In genomic region chr7:84248843-84249242, GRCh38 we compare ENCODE assay signal across 18 cellular contexts. TPM values are rescaled to one million over a fixed set of nuclear protein-coding genes. Genes with fewer than 3 reads are reported as not detected.
DNase-seq lines count a peak whose midpoint lies in the region; ATAC-seq, FAIRE-seq and TF ChIP-seq lines count a peak whose summit lies in the region.
"Had no signal": no experiment of that assay in that cellular context is flagged by ENCODE, and none has a peak within 500 bp of the region (broad histone marks: within the 10 kb centered on the region; RNA-seq: fewer than 3 reads in every experiment).

No MANE protein-coding gene starts in this region.

- H3K4me1 ChIP-seq in IMR-90 (ENCODE audit: control insufficient read depth, insufficient read depth, low read length), result peaks cover 8% of the 10 kb centered on the region
- peaks cover 0 to 9% (median 6%) of the 10 kb centered on the region in 4 experiments; a peak in 4 of 7 replicates for H3K4me1 ChIP-seq in H1 (replicated peaks in 1 of 4; ENCODE audit: control insufficient read depth in 3 of 4, insufficient read depth in 4 of 4, low read length in 3 of 4)
- peaks cover 27% of the 10 kb centered on the region for H3K4me1 ChIP-seq in neural progenitor cell

- H3K14ac ChIP-seq in IMR-90 (replicated peaks; ENCODE audit: low read depth, low read length) (peak overlapping the region; percentile 30; the same call in 1 of the 2 replicates), H1 (ENCODE audit: insufficient read length) (no peak overlapping the region)

- H2AFZ ChIP-seq in IMR-90 (replicated peaks; ENCODE audit: low read length, poor library complexity) (no peak overlapping the region), H1 (ENCODE audit: low read length) (peak overlapping the region; percentile 93), neural progenitor cell (replicated peaks) (peak overlapping the region; percentile 75)

- H4K20me1 ChIP-seq in IMR-90 (ENCODE audit: insufficient read depth, low read length) (no peaks in the 10 kb centered on the region), H1 (replicated peaks in 1 of 2; ENCODE audit: control insufficient read depth in 1 of 2, insufficient read depth in 2 of 2, low read length in 2 of 2) (no peaks in the 10 kb centered on the region), neural progenitor cell (ENCODE audit: low read depth) (no peaks in the 10 kb centered on the region)

- dilution Hi-C loops in IMR-90 (cut with HindIII; ENCODE audit: low sequenced_read_pairs, unreplicated experiment), result no loop called here

- peaks cover 5% of the 10 kb centered on the region; the same call in 1 of the 2 replicates for H3K9me1 ChIP-seq in IMR-90 (ENCODE audit: insufficient read depth, low read length)

- no peak overlapping the region for H3K27ac Mint-ChIP-seq in neural progenitor cell
- H3K27ac Mint-ChIP-seq: activated CD4-positive, alpha-beta memory T cell treated with anti-CD3 and anti-CD28 coated beads for 36 hours; activated naive CD8-positive, alpha-beta T cell treated with anti-CD3 and anti-CD28 coated beads, Interleukin-2, amount 50 U/mL, for 24 hours; activated T-helper 1 cell treated with anti-CD3 and anti-CD28 coated beads, Interleukin-12 subunit alpha, Interleukin-12 subunit beta, Interleukin-2, Interleukin-4 antibody, amounts not matched to agents 30 ng/mL and 10 ng/mL and 1 ng/mL, durations not matched to agents 14 hours and 24 hours and 36 hours; IgD-negative memory B cell had no signal

- H3K4me3 ChIP-seq in IMR-90 (ENCODE audit: insufficient read depth, low read depth, low read length) (no peak overlapping the region), H1 (ENCODE audit: extremely low read depth in 1 of 4, insufficient read depth in 2 of 4, low read depth in 3 of 4, low read length in 4 of 4) (no peak overlapping the region), neural progenitor cell (no peak overlapping the region)

- H3K23ac ChIP-seq in IMR-90 (ENCODE audit: low read depth, low read length), result peak overlapping the region; percentile 53
- H3K23ac ChIP-seq in H1 (ENCODE audit: insufficient read length), result no peak overlapping the region

- no peaks in the 10 kb centered on the region for H3K36me3 ChIP-seq in IMR-90 (ENCODE audit: control insufficient read depth, insufficient read depth, low read length)
- H3K36me3 ChIP-seq in H1 (ENCODE audit: control insufficient read depth in 2 of 4, insufficient read depth in 4 of 4, low read length in 3 of 4), result no peaks in the 10 kb centered on the region; a peak in 2 of 8 replicates
- no peaks in the 10 kb centered on the region for H3K36me3 ChIP-seq in neural progenitor cell

- H3K56ac ChIP-seq in IMR-90 (ENCODE audit: extremely low read depth, insufficient read depth, low read length) (no peak overlapping the region; the same call in 1 of the 2 replicates), H1 (replicated peaks; ENCODE audit: insufficient read length, low read depth, low read length) (no peak overlapping the region)

- H2AK9ac ChIP-seq in IMR-90 (replicated peaks; ENCODE audit: low read depth, low read length, poor library complexity), result peak overlapping the region; percentile 17

- peaks cover 21% of the 10 kb centered on the region for H3K9me3 Mint-ChIP-seq in neural progenitor cell

- H3K4me2 ChIP-seq in IMR-90 (ENCODE audit: low read depth, low read length) (no peak overlapping the region), H1 (ENCODE audit: insufficient read depth in 1 of 2, low read depth in 2 of 2, low read length in 2 of 2) (no peak overlapping the region), neural progenitor cell (no peak overlapping the region)

- H2AK5ac ChIP-seq in IMR-90 (ENCODE audit: low read depth, low read length) (peak overlapping the region; percentile 77; the same call in 1 of the 2 replicates), H1 (ENCODE audit: low read depth, low read length) (no peak overlapping the region)

- H3K36me3 Mint-ChIP-seq in neural progenitor cell, result peaks cover 5% of the 10 kb centered on the region
- H3K36me3 Mint-ChIP-seq: activated CD4-positive, alpha-beta memory T cell treated with anti-CD3 and anti-CD28 coated beads for 36 hours; IgD-negative memory B cell had no signal

- H3K27me3 ChIP-seq in IMR-90 (ENCODE audit: control insufficient read depth, insufficient read depth, low read length) (no peaks in the 10 kb centered on the region), H1 (replicated peaks in 1 of 4; ENCODE audit: control insufficient read depth in 3 of 4, extremely low read depth in 1 of 4, insufficient read depth in 3 of 4, low read length in 3 of 4) (no peaks in the 10 kb centered on the region), neural progenitor cell (no peaks in the 10 kb centered on the region)

- H2BK5ac ChIP-seq in IMR-90 (ENCODE audit: low read depth, low read length, poor library complexity, severe bottlenecking), result peak overlapping the region; percentile 63
- no peak overlapping the region for H2BK5ac ChIP-seq in H1 (ENCODE audit: low read depth, low read length)

- H3K79me1 ChIP-seq in IMR-90 (ENCODE audit: low read depth in 1 of 2, low read length in 2 of 2), result no peaks in the 10 kb centered on the region
- no peaks in the 10 kb centered on the region for H3K79me1 ChIP-seq in H1 (ENCODE audit: low read depth, low read length)

- H3K9ac ChIP-seq in IMR-90 (ENCODE audit: low read depth, low read length) (no peak overlapping the region), H1 (replicated peaks in 1 of 4; ENCODE audit: extremely low read depth in 1 of 4, low read depth in 3 of 4, low read length in 3 of 4) (no peak overlapping the region), neural progenitor cell (no peak overlapping the region)

- peak overlapping the region; percentile 30; the same call in 1 of the 2 replicates for H3K27ac ChIP-seq in IMR-90 (ENCODE audit: insufficient read depth, low read length)
- H3K27ac ChIP-seq in H1 (ENCODE audit: low read depth, low read length), result no peak overlapping the region
- H3K27ac ChIP-seq in neural progenitor cell, result no peak overlapping the region

- H3K4me1 Mint-ChIP-seq in neural progenitor cell, result peaks cover 36% of the 10 kb centered on the region
- H3K4me1 Mint-ChIP-seq: activated naive CD8-positive, alpha-beta T cell treated with anti-CD3 and anti-CD28 coated beads, Interleukin-2, amount 50 U/mL, for 24 hours; IgD-negative memory B cell had no signal

- H3K23me2 ChIP-seq in H1 (ENCODE audit: low read depth, low read length), result no peaks in the 10 kb centered on the region

- CTCF ChIA-PET in IMR-90 (lab: Yijun Ruan, JAX) (no interaction called here), H1 (lab: Charles Lee; ENCODE audit: partially characterized antibody) (interaction anchor here (1.4 kb wide), 1 partner anchor 11 kb away, joined by 3 read pairs; no protein-coding TSS in a partner anchor)

- H3K79me2 ChIP-seq in H1 (ENCODE audit: control insufficient read depth in 1 of 2, insufficient read depth in 2 of 2, low read length in 2 of 2) (no peaks in the 10 kb centered on the region), neural progenitor cell (ENCODE audit: low read depth) (no peaks in the 10 kb centered on the region)

- FAIRE-seq in H1 (lab: Jason Lieb, UNC) (no peak), H54 (lab: Jason Lieb, UNC) (no peak)

- no TSS peak for BruUV-seq in IMR-90 (replicated peaks; lab: Mats Ljungman, UMichigan)

- peak; percentile 38 for ATAC-seq in GM18907 (IDR thresholded peaks at IDR 0.05; ENCODE audit: unreplicated experiment)
- ATAC-seq in IMR-90 (ENCODE audit: low read depth), result no peak
- no peak for ATAC-seq in HG02759 (IDR thresholded peaks at IDR 0.05; ENCODE audit: unreplicated experiment)
- ATAC-seq: activated naive CD8-positive, alpha-beta T cell treated with anti-CD3 and anti-CD28 coated beads, Interleukin-2, amount 50 U/mL, for 24 hours had no signal

- in situ Hi-C loops in IMR-90 (cut with MboI; ENCODE audit: low sequenced_read_pairs), result no loop called here

- TF ChIP-seq CTCF in IMR-90 (conservative IDR thresholded peaks at IDR 0.05; ENCODE audit: low read depth, low read length) (no peak), H1 (IDR thresholded peaks at IDR 0.05; ENCODE audit: control extremely low read depth in 1 of 3, insufficient read depth in 1 of 3, low read depth in 1 of 3, low read length in 3 of 3) (no peak), neural progenitor cell (IDR thresholded peaks at IDR 0.05) (no peak)

- TF ChIP-seq POLR2A in IMR-90 (IDR thresholded peaks at IDR 0.05; ENCODE audit: low read depth, low read length) (no peak), H1 (IDR thresholded peaks at IDR 0.05; ENCODE audit: control extremely low read depth in 1 of 2, low read depth in 2 of 2, low read length in 2 of 2) (no peak), H54 (IDR thresholded peaks at IDR 0.05; ENCODE audit: low read depth, low read length) (no peak)

- H3K27me3 Mint-ChIP-seq in neural progenitor cell (ENCODE audit: insufficient read depth, low read depth), result no peaks in the 10 kb centered on the region
- H3K27me3 Mint-ChIP-seq: activated CD4-positive, alpha-beta memory T cell treated with anti-CD3 and anti-CD28 coated beads for 36 hours; IgD-negative memory B cell had no signal

- peak overlapping the region; percentile 17 to 59 for H4K8ac ChIP-seq in IMR-90 (ENCODE audit: low read depth in 2 of 2, low read length in 2 of 2)
- no peak overlapping the region for H4K8ac ChIP-seq in H1 (ENCODE audit: extremely low read depth, insufficient read depth, low read length)

- peaks cover 6% of the 10 kb centered on the region for H3K9me3 ChIP-seq in IMR-90 (ENCODE audit: control insufficient read depth, insufficient read depth, low read length)
- H3K9me3 ChIP-seq in H1 (ENCODE audit: insufficient read depth in 2 of 2, low read depth in 1 of 2, low read length in 1 of 2), result peaks cover 6 to 13% of the 10 kb centered on the region in 2 experiments
- H3K9me3 ChIP-seq in neural progenitor cell (ENCODE audit: low read depth), result no peaks in the 10 kb centered on the region

- H3K4ac ChIP-seq in IMR-90 (ENCODE audit: low read depth, low read length) (peak overlapping the region; percentile 65; the same call in 1 of the 2 replicates), H1 (replicated peaks; ENCODE audit: insufficient read length, low read depth, low read length) (no peak overlapping the region)

- POLR2A ChIA-PET in IMR-90 (lab: Charles Lee; ENCODE audit: unreplicated experiment) (no interaction called here), H1 (lab: Charles Lee; ENCODE audit: partially characterized antibody) (no interaction called here)

- H4K5ac ChIP-seq in IMR-90 (ENCODE audit: low read depth, low read length) (peak overlapping the region; percentile 73), H1 (ENCODE audit: insufficient read length, low read depth, low read length) (no peak overlapping the region)

- peak overlapping the region; percentile 76 for H2BK120ac ChIP-seq in IMR-90 (ENCODE audit: low read depth, low read length)
- H2BK120ac ChIP-seq in H1 (replicated peaks; ENCODE audit: low read depth, low read length), result no peak overlapping the region

- H2BK12ac ChIP-seq in H1 (ENCODE audit: low read depth, low read length), result no peak overlapping the region

- peaks cover 14% of the 10 kb centered on the region for H3F3A ChIP-seq in neural progenitor cell (ENCODE audit: low read depth)

- H2BK15ac ChIP-seq in IMR-90 (ENCODE audit: low read depth, low read length) (peak overlapping the region; percentile 85; the same call in 2 of the 3 replicates), H1 (ENCODE audit: low read length) (no peak overlapping the region)

- H2BK20ac ChIP-seq in IMR-90 (ENCODE audit: low read depth, low read length), result peak overlapping the region; percentile 61
- no peak overlapping the region for H2BK20ac ChIP-seq in H1 (ENCODE audit: low read length)

- intact Hi-C loops in IMR-90 (cut with micrococcal nuclease), result no loop called here

- H4K91ac ChIP-seq in IMR-90 (ENCODE audit: insufficient read depth, low read depth, low read length) (peak overlapping the region; percentile 37; the same call in 1 of the 2 replicates), H1 (replicated peaks; ENCODE audit: insufficient read length, low read length) (no peak overlapping the region)

- H3K18ac ChIP-seq in IMR-90 (ENCODE audit: low read depth, low read length) (peak overlapping the region; percentile 86), H1 (ENCODE audit: extremely low read depth, low read length) (no peak overlapping the region)

- H3K4me3 Mint-ChIP-seq in neural progenitor cell, result no peak overlapping the region
- H3K4me3 Mint-ChIP-seq: activated CD4-positive, alpha-beta memory T cell treated with anti-CD3 and anti-CD28 coated beads for 36 hours; activated naive CD8-positive, alpha-beta T cell treated with anti-CD3 and anti-CD28 coated beads, Interleukin-2, amount 50 U/mL, for 24 hours; activated T-helper 1 cell treated with anti-CD3 and anti-CD28 coated beads, Interleukin-12 subunit alpha, Interleukin-12 subunit beta, Interleukin-2, Interleukin-4 antibody, amounts not matched to agents 30 ng/mL and 10 ng/mL and 1 ng/mL, durations not matched to agents 14 hours and 24 hours and 36 hours; IgD-negative memory B cell had no signal

- TF ChIP-seq RAD21 in IMR-90 (IDR thresholded peaks at IDR 0.05; ENCODE audit: low read length) (no peak), H1 (IDR thresholded peaks at IDR 0.05 in 1 of 2, conservative IDR thresholded peaks at IDR 0.05 in 1 of 2; ENCODE audit: low read depth in 2 of 2, low read length in 2 of 2) (no peak)

- WGBS in IMR-90 (ENCODE audit: extremely low coverage in 2 of 2, insufficient read length in 1 of 2), 2 experiments, result no CpG with 5 or more reads among the region's 3 CpGs
- WGBS in H1 (ENCODE audit: extremely low coverage in 1 of 2, insufficient coverage in 1 of 2, insufficient read length in 1 of 2, insufficient replicate concordance in 2 of 2, low coverage in 1 of 2, low lambda C conversion rate in 2 of 2, missing lambda C conversion rate in 1 of 2), 2 experiments, result 88% methylated on average over 3 of the region's 3 CpGs; no CpG with 5 or more reads in 1 of the 2 experiments

- DNase-seq in IMR-90 (no peak), H1 (ENCODE audit: low read depth in 1 of 2, low spot score in 2 of 2) (no peak), neural progenitor cell (ENCODE audit: low spot score) (no peak), H54 (ENCODE audit: insufficient read length, low spot score) (no peak), SK-N-DZ (ENCODE audit: low spot score) (no peak), cortex of kidney (lab: John Stamatoyannopoulos, UW) (no peak)
- DNase-seq: activated CD4-positive, alpha-beta memory T cell treated with anti-CD3 and anti-CD28 coated beads for 36 hours; activated naive CD8-positive, alpha-beta T cell treated with anti-CD3 and anti-CD28 coated beads, Interleukin-2, amount 50 U/mL, for 24 hours; central memory CD4-positive, alpha-beta T cell; DMS153; NCI-H1048; NCI-H2107; NK-92 treated with Interleukin-12 subunit alpha and Interleukin-12 subunit beta, amount 100 ng/mL, for 24 hours; stimulated activated CD4-positive, alpha-beta T cell treated with anti-CD3 and anti-CD28 coated beads, Interleukin-1b, Interleukin-23, amount 100 ng/mL, for 48 hours had no signal

- TF ChIP-seq EP300 in H1 (IDR thresholded peaks at IDR 0.05; ENCODE audit: borderline replicate concordance in 1 of 2, low read depth in 2 of 2, low read length in 2 of 2), result no peak

RNA-seq across cellular contexts. Expression of gene SEMA3A, which starts 54.3 kb away (rescaled TPM):
- total RNA-seq in IMR-90 (2012; rRNA removed) (187 and 213 TPM in 2 replicates), neural progenitor cell (ENCODE audit: low replicate concordance) (69.5 and 134 TPM in 2 replicates)
- polyA plus RNA-seq in IMR-90 (2012; rRNA removed) (27.0 and 31.2 TPM in 2 replicates), H1 (2011; rRNA removed) (4.9 and 8.1 TPM in 2 replicates)
- 4.9 and 6.8 TPM in 2 replicates for polyA plus RNA-seq in IMR-90 (2012; cell fraction: cytosol; rRNA removed)
- 2.4 and 22.8 TPM in 2 replicates for polyA plus RNA-seq in IMR-90 (2012; cell fraction: nucleus; rRNA removed; ENCODE audit: low replicate concordance)
- 42.3 and 45.9 TPM in 2 replicates for total RNA-seq in H1 (2021; fragmentation: NEBNext Ultra II Directional; extraction: Animal tissue kit (Norgen Biotek cat#: 25700))
- 9.5 TPM for polyA plus RNA-seq in H1 (2011; cell fraction: cytosol; rRNA removed)
- polyA plus RNA-seq in H1 (2011; cell fraction: nucleus; rRNA removed), result 7.9 TPM
- 11.7 to 18.9 TPM (median 14.8 TPM) in 4 replicates for polyA plus RNA-seq in H1 (2012, experiment 1 of 2)
- 1.0 TPM for polyA plus RNA-seq in H1 (2012, experiment 2 of 2)
- 55.0 TPM for polyA plus RNA-seq in H1 (2013, experiment 1 of 2)
- 54.8 TPM for polyA plus RNA-seq in H1 (2013, experiment 2 of 2)
- polyA minus RNA-seq in H1 (2011; rRNA and poly(A)+ RNA removed), result 34.7 and 47.3 TPM in 2 replicates
- polyA minus RNA-seq in H1 (2011; cell fraction: cytosol; rRNA and poly(A)+ RNA removed), result 11.5 TPM
- 48.0 TPM for polyA minus RNA-seq in H1 (2011; cell fraction: nucleus; rRNA and poly(A)+ RNA removed)
- 3.8 and 5.8 TPM in 2 replicates for polyA plus RNA-seq in SK-N-DZ (2014; cell fraction: cytosol; rRNA removed)
- 3.2 and 4.4 TPM in 2 replicates for polyA plus RNA-seq in SK-N-DZ (2014; cell fraction: nucleus; rRNA removed)
- total RNA-seq: activated T-helper 1 cell treated with anti-CD3 and anti-CD28 coated beads, Interleukin-12 subunit alpha, Interleukin-12 subunit beta, Interleukin-2, Interleukin-4 antibody, amounts not matched to agents 30 ng/mL and 10 ng/mL and 1 ng/mL, durations not matched to agents 14 hours and 24 hours and 36 hours had no signal
